Comparison of ENCODE assay signal across 8 cellular contexts in genomic region chr20:4795394-4795793, GRCh38. TPM values are rescaled to one million over a fixed set of nuclear protein-coding genes. Genes with fewer than 3 reads are reported as not detected.
A peak's percentile ranks its signal among the peaks of the same experiment; 100 is the strongest.
DNase-seq lines count a peak whose midpoint lies in the region.

No MANE protein-coding gene starts in this region.

- intact Hi-C loops in activated naive CD4-positive, alpha-beta T cell treated with anti-CD3 and anti-CD28 coated beads for 36 hours (cut with micrococcal nuclease), result no loop called here

- peaks cover 2% of the 10 kb centered on the region for H3K9me3 Mint-ChIP-seq in activated naive CD4-positive, alpha-beta T cell treated with anti-CD3 and anti-CD28 coated beads for 36 hours
- H3K9me3 Mint-ChIP-seq in activated CD4-positive, alpha-beta T cell treated with anti-CD3 and anti-CD28 coated beads, Interleukin-2, amount 10 ng/mL, durations not matched to agents 7 days and 5 days, result peaks cover 3% of the 10 kb centered on the region

- DNase-seq in activated naive CD4-positive, alpha-beta T cell treated with anti-CD3 and anti-CD28 coated beads for 36 hours, result peak; percentile 51
- DNase-seq in activated naive CD4-positive, alpha-beta T cell (lab: John Stamatoyannopoulos, UW), result no peak
- DNase-seq in HT1080 (ENCODE audit: low read depth) (peak; percentile 74), hepatic stellate cell (ENCODE audit: low spot score) (peak; percentile 84), DMS53 treated with DMSO at 0.1 percent for 48 hours (lab: John Stamatoyannopoulos, UW; ENCODE audit: unreplicated experiment) (no peak), GOT3 (lab: John Stamatoyannopoulos, UW) (no peak)
- DNase-seq in activated CD4-positive, alpha-beta T cell treated with anti-CD3 and anti-CD28 coated beads, Interleukin-2, amount 10 ng/mL, durations not matched to agents 7 days and 5 days, result no peak
- DNase-seq in stimulated activated naive CD4-positive, alpha-beta T cell treated with Interleukin-2 at 50 U/mL for 16 hours (lab: John Stamatoyannopoulos, UW), result no peak

- H3K4me1 Mint-ChIP-seq in activated naive CD4-positive, alpha-beta T cell treated with anti-CD3 and anti-CD28 coated beads for 36 hours (ENCODE audit: low read depth), result peaks cover 20% of the 10 kb centered on the region
- H3K4me1 Mint-ChIP-seq in activated CD4-positive, alpha-beta T cell treated with anti-CD3 and anti-CD28 coated beads, Interleukin-2, amount 10 ng/mL, durations not matched to agents 7 days and 5 days, result peaks cover 38% of the 10 kb centered on the region

- POLR2A ChIA-PET in activated CD4-positive, alpha-beta T cell treated with anti-CD3 and anti-CD28 coated beads, Interleukin-2, amount 10 ng/mL, durations not matched to agents 7 days and 5 days (lab: Charles Lee), result interaction anchor here (1.1 kb wide), 1 partner anchor 19 kb away, joined by 3 read pairs; no protein-coding TSS in a partner anchor

- no peak overlapping the region for H3K4me3 Mint-ChIP-seq in activated naive CD4-positive, alpha-beta T cell treated with anti-CD3 and anti-CD28 coated beads for 36 hours
- no peak overlapping the region for H3K4me3 Mint-ChIP-seq in activated CD4-positive, alpha-beta T cell treated with anti-CD3 and anti-CD28 coated beads, Interleukin-2, amount 10 ng/mL, durations not matched to agents 7 days and 5 days

- H3K27me3 Mint-ChIP-seq in activated naive CD4-positive, alpha-beta T cell treated with anti-CD3 and anti-CD28 coated beads for 36 hours (ENCODE audit: low read depth), result no peaks in the 10 kb centered on the region
- no peaks in the 10 kb centered on the region for H3K27me3 Mint-ChIP-seq in activated CD4-positive, alpha-beta T cell treated with anti-CD3 and anti-CD28 coated beads, Interleukin-2, amount 10 ng/mL, durations not matched to agents 7 days and 5 days

- peaks cover 38% of the 10 kb centered on the region for H3K36me3 Mint-ChIP-seq in activated naive CD4-positive, alpha-beta T cell treated with anti-CD3 and anti-CD28 coated beads for 36 hours (ENCODE audit: low read depth)
- H3K36me3 Mint-ChIP-seq in activated CD4-positive, alpha-beta T cell treated with anti-CD3 and anti-CD28 coated beads, Interleukin-2, amount 10 ng/mL, durations not matched to agents 7 days and 5 days (ENCODE audit: low read depth), result peaks cover 77% of the 10 kb centered on the region

- CTCF ChIA-PET in activated naive CD4-positive, alpha-beta T cell treated with anti-CD3 and anti-CD28 coated beads for 36 hours (lab: Charles Lee), result no interaction called here
- CTCF ChIA-PET in activated CD4-positive, alpha-beta T cell treated with anti-CD3 and anti-CD28 coated beads, Interleukin-2, amount 10 ng/mL, durations not matched to agents 7 days and 5 days (lab: Charles Lee), result interaction anchor here (0.8 to 6.0 kb wide), 3 partner anchors 14 to 106 kb away, joined by 3 to 38 read pairs (median 12); no protein-coding TSS in a partner anchor

- peak overlapping the region; percentile 65 for H3K27ac Mint-ChIP-seq in activated naive CD4-positive, alpha-beta T cell treated with anti-CD3 and anti-CD28 coated beads for 36 hours
- H3K27ac Mint-ChIP-seq in activated CD4-positive, alpha-beta T cell treated with anti-CD3 and anti-CD28 coated beads, Interleukin-2, amount 10 ng/mL, durations not matched to agents 7 days and 5 days, result peak overlapping the region; percentile 83

RNA-seq across cellular contexts. Expression of gene RASSF2, which starts 28.0 kb away (rescaled TPM):
- 10 to 100 TPM; 26.7 to 27.9 TPM for total RNA-seq in activated naive CD4-positive, alpha-beta T cell treated with anti-CD3 and anti-CD28 coated beads for 36 hours
- 0.40 and 0.85 TPM in 2 replicates for total RNA-seq in HT1080 (2014; rRNA removed; shearing (Covaris generic))
- 0.23 and 0.41 TPM in 2 replicates for polyA plus RNA-seq in HT1080 (2015; cell fraction: cytosol; rRNA removed)
- 0.42 and 0.45 TPM in 2 replicates for polyA plus RNA-seq in HT1080 (2015; cell fraction: nucleus; rRNA removed)
- total RNA-seq in activated CD4-positive, alpha-beta T cell treated with anti-CD3 and anti-CD28 coated beads, Interleukin-2, amount 10 ng/mL, durations not matched to agents 7 days and 5 days, result 10 to 100 TPM; 61.6 to 70.5 TPM

Comparison
In these comparisons a context has a peak if more than half of its experiments do, and no peak if none do; other contexts are left out.
1. DNase-seq: peak in activated naive CD4-positive, alpha-beta T cell treated with anti-CD3 and anti-CD28 coated beads for 36 hours (single experiment), HT1080 (single experiment) and hepatic stellate cell (single experiment); none in activated naive CD4-positive, alpha-beta T cell (0 of 4), activated CD4-positive, alpha-beta T cell treated with anti-CD3 and anti-CD28 coated beads, Interleukin-2, amount 10 ng/mL, durations not matched to agents 7 days and 5 days (single experiment), stimulated activated naive CD4-positive, alpha-beta T cell treated with Interleukin-2 at 50 U/mL for 16 hours (single experiment), DMS53 treated with DMSO at 0.1 percent for 48 hours (single experiment) and GOT3 (single experiment).
2. RNA of gene RASSF2, which starts 28.0 kb away (total RNA-seq): 61.6 to 70.5 TPM in activated CD4-positive, alpha-beta T cell treated with anti-CD3 and anti-CD28 coated beads, Interleukin-2, amount 10 ng/mL, durations not matched to agents 7 days and 5 days and 26.7 to 27.9 TPM in activated naive CD4-positive, alpha-beta T cell treated with anti-CD3 and anti-CD28 coated beads for 36 hours; 0.40 to 0.85 TPM in HT1080; every median in the first group is over 10 times any median in the second.